In genomic region chr2:36058076-36058475, GRCh38 we compare ENCODE assay signal across 1 cellular context.
TF ChIP-seq lines count a peak whose summit lies in the region.

No MANE protein-coding gene starts in this region.

TF ChIP-seq in GM23338, 12 proteins besides CTCF, POLR2A, EP300 and RAD21 (continued from another document):
- TF ChIP-seq, protein P1, sequence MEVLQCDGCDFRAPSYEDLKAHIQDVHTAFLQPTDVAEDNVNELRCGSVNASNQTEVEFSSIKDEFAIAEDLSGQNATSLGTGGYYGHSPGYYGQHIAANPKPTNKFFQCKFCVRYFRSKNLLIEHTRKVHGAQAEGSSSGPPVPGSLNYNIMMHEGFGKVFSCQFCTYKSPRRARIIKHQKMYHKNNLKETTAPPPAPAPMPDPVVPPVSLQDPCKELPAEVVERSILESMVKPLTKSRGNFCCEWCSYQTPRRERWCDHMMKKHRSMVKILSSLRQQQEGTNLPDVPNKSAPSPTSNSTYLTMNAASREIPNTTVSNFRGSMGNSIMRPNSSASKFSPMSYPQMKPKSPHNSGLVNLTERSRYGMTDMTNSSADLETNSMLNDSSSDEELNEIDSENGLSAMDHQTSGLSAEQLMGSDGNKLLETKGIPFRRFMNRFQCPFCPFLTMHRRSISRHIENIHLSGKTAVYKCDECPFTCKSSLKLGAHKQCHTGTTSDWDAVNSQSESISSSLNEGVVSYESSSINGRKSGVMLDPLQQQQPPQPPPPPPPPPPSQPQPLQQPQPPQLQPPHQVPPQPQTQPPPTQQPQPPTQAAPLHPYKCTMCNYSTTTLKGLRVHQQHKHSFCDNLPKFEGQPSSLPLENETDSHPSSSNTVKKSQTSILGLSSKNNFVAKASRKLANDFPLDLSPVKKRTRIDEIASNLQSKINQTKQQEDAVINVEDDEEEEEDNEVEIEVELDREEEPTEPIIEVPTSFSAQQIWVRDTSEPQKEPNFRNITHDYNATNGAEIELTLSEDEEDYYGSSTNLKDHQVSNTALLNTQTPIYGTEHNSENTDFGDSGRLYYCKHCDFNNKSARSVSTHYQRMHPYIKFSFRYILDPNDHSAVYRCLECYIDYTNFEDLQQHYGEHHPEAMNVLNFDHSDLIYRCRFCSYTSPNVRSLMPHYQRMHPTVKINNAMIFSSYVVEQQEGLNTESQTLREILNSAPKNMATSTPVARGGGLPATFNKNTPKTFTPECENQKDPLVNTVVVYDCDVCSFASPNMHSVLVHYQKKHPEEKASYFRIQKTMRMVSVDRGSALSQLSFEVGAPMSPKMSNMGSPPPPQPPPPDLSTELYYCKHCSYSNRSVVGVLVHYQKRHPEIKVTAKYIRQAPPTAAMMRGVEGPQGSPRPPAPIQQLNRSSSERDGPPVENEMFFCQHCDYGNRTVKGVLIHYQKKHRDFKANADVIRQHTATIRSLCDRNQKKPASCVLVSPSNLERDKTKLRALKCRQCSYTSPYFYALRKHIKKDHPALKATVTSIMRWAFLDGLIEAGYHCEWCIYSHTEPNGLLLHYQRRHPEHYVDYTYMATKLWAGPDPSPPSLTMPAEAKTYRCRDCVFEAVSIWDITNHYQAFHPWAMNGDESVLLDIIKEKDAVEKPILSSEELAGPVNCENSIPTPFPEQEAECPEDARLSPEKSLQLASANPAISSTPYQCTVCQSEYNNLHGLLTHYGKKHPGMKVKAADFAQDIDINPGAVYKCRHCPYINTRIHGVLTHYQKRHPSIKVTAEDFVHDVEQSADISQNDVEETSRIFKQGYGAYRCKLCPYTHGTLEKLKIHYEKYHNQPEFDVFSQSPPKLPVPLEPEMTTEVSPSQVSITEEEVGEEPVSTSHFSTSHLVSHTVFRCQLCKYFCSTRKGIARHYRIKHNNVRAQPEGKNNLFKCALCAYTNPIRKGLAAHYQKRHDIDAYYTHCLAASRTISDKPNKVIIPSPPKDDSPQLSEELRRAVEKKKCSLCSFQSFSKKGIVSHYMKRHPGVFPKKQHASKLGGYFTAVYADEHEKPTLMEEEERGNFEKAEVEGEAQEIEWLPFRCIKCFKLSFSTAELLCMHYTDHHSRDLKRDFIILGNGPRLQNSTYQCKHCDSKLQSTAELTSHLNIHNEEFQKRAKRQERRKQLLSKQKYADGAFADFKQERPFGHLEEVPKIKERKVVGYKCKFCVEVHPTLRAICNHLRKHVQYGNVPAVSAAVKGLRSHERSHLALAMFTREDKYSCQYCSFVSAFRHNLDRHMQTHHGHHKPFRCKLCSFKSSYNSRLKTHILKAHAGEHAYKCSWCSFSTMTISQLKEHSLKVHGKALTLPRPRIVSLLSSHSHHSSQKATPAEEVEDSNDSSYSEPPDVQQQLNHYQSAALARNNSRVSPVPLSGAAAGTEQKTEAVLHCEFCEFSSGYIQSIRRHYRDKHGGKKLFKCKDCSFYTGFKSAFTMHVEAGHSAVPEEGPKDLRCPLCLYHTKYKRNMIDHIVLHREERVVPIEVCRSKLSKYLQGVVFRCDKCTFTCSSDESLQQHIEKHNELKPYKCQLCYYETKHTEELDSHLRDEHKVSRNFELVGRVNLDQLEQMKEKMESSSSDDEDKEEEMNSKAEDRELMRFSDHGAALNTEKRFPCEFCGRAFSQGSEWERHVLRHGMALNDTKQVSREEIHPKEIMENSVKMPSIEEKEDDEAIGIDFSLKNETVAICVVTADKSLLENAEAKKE (CRISPR knock-in tag; IDR thresholded peaks at IDR 0.05), result no peak
- TF ChIP-seq CREB1 (CRISPR knock-in tag; IDR thresholded peaks at IDR 0.05; ENCODE audit: low read depth) (no peak), ZNF114 (CRISPR knock-in tag; IDR thresholded peaks at IDR 0.05) (no peak)
- TF ChIP-seq, protein P2, sequence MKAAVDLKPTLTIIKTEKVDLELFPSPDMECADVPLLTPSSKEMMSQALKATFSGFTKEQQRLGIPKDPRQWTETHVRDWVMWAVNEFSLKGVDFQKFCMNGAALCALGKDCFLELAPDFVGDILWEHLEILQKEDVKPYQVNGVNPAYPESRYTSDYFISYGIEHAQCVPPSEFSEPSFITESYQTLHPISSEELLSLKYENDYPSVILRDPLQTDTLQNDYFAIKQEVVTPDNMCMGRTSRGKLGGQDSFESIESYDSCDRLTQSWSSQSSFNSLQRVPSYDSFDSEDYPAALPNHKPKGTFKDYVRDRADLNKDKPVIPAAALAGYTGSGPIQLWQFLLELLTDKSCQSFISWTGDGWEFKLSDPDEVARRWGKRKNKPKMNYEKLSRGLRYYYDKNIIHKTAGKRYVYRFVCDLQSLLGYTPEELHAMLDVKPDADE (IDR thresholded peaks at IDR 0.05), result no peak
